In genomic region chr22:39800790-39801540, GRCh38 we compare ENCODE assay signal across 21 cellular contexts.
DNase-seq lines count a peak whose midpoint lies in the region; ATAC-seq, FAIRE-seq and TF ChIP-seq lines count a peak whose summit lies in the region.
"Had no signal": no experiment of that assay in that cellular context is flagged by ENCODE, and none has a peak within 500 bp of the region (broad histone marks: within the 10 kb centered on the region; RNA-seq: fewer than 3 reads in every experiment).

No MANE protein-coding gene starts in this region.

- no peak overlapping the region for H3K9ac ChIP-seq in K562 (ENCODE audit: insufficient read depth in 1 of 2, low read depth in 2 of 2, low read length in 2 of 2)

- H3K4me3 ChIP-seq in K562 (no peak overlapping the region), heart right ventricle (no peak overlapping the region)
- H3K4me3 ChIP-seq: colonic mucosa, uterus had no signal

- H3K36me3 ChIP-seq in K562 (ENCODE audit: control insufficient read depth, insufficient read depth, low read length) (no peaks in the 10 kb centered on the region), heart right ventricle (no peaks in the 10 kb centered on the region)
- H3K36me3 ChIP-seq: brain microvascular endothelial cell, colonic mucosa, uterus had no signal

- in situ Hi-C loops in K562 (cut with MboI): no loop called here

- POLR2A ChIA-PET in K562 (lab: Yijun Ruan, JAX): interaction anchor here (0.5 kb wide), 1 partner anchor 188 kb away, joined by 3 read pairs; no protein-coding TSS in a partner anchor

- no peak overlapping the region for H3K4me2 ChIP-seq in K562 (ENCODE audit: insufficient read depth, low read length)

- peak; percentile 65 for TF ChIP-seq EP300 in K562 (IDR thresholded peaks at IDR 0.05; ENCODE audit: low read length)

- no peak for TF ChIP-seq RAD21 in K562 (CRISPR knock-in tag; conservative IDR thresholded peaks at IDR 0.05 in 1 of 2, IDR thresholded peaks at IDR 0.05 in 1 of 2)

- BruUV-seq in K562 (replicated peaks; lab: Mats Ljungman, UMichigan): no TSS peak

- H2AFZ ChIP-seq in K562 (ENCODE audit: low read depth, low read length): peak overlapping the region; percentile 7; the same call in 1 of the 2 replicates

- peak; percentile 65 for FAIRE-seq in K562 (lab: Jason Lieb, UNC)
- FAIRE-seq: endothelial cell of umbilical vein had no signal

- no peak for TF ChIP-seq POLR2A in K562 (conservative IDR thresholded peaks at IDR 0.05)

- no peaks in the 10 kb centered on the region for H4K20me1 ChIP-seq in K562 (replicated peaks; ENCODE audit: control insufficient read depth, insufficient read depth, low read length)

- no peaks in the 10 kb centered on the region for H3K9me1 ChIP-seq in K562 (ENCODE audit: control insufficient read depth, insufficient read depth, low read length)

- 0% methylated on average over 2 of the region's 2 CpGs for WGBS in K562 (ENCODE audit: insufficient coverage, low coverage, missing lambda C conversion rate)
- WGBS in heart right ventricle, 2 donors: 27 to 33% methylated on average over 2 of the region's 2 CpGs

- CTCF ChIA-PET in K562 (lab: Yijun Ruan, JAX; ENCODE audit: low intra/inter-chr PET ratio): interaction anchor here (0.5 kb wide), 1 partner anchor 1368 kb away, joined by 3 read pairs; no protein-coding TSS in a partner anchor

- no peak overlapping the region for H3K27ac ChIP-seq in K562 (ENCODE audit: extremely low read depth, low read depth, low read length)
- no peak overlapping the region for H3K27ac ChIP-seq in heart right ventricle
- H3K27ac ChIP-seq: brain microvascular endothelial cell, colonic mucosa, uterus had no signal

- ATAC-seq in K562 (peak; percentile 43; the same call in 1 of the 3 replicates), heart right ventricle (no peak), GM18870 (IDR thresholded peaks at IDR 0.05; ENCODE audit: unreplicated experiment) (no peak), GM19452 (IDR thresholded peaks at IDR 0.05; ENCODE audit: unreplicated experiment) (no peak)
- ATAC-seq: activated naive CD8-positive, alpha-beta T cell treated with anti-CD3 and anti-CD28 coated beads, Interleukin-2, amount 50 U/mL, for 24 hours; natural killer cell treated with Interleukin-12 subunit alpha and Interleukin-12 subunit beta and Interleukin-15 and Interleukin-18, amount 100 ng/mL, for 72 hours; PC-3 had no signal

- peaks cover 0 to 12% of the 10 kb centered on the region in 2 experiments; a peak in 2 of 5 replicates for H3K4me1 ChIP-seq in K562 (replicated peaks in 1 of 2; ENCODE audit: control insufficient read depth in 2 of 2, insufficient read depth in 2 of 2, low read length in 2 of 2)
- no peaks in the 10 kb centered on the region for H3K4me1 ChIP-seq in heart right ventricle
- H3K4me1 ChIP-seq: colonic mucosa, uterus had no signal

- no peaks in the 10 kb centered on the region for H3K79me2 ChIP-seq in K562 (ENCODE audit: control insufficient read depth, insufficient read depth, low read length)

- TF ChIP-seq CTCF in K562 (IDR thresholded peaks at IDR 0.05 in 2 of 3, conservative IDR thresholded peaks at IDR 0.05 in 1 of 3; ENCODE audit: insufficient read depth in 2 of 3, low read depth in 1 of 3, low read length in 3 of 3): no peak
- no peak for TF ChIP-seq CTCF in heart right ventricle (IDR thresholded peaks at IDR 0.05)

- intact Hi-C loops in K562 (cut with micrococcal nuclease) (no loop called here), heart right ventricle (cut with DNase I) (loop anchor here in 1 of 10 donors (10.0 kb wide), 1 partner anchor 54 kb away; no protein-coding TSS in a partner anchor)

- H3K9me3 ChIP-seq in K562 (replicated peaks; ENCODE audit: control insufficient read depth, insufficient read depth, low read depth, low read length) (peaks cover 11% of the 10 kb centered on the region), heart right ventricle (peaks cover 0 to 34% (median 18%) of the 10 kb centered on the region in 11 donors)
- H3K9me3 ChIP-seq: colonic mucosa, uterus had no signal

- H3K27me3 ChIP-seq in K562 (ENCODE audit: control insufficient read depth in 2 of 2, insufficient read depth in 2 of 2, low read length in 2 of 2) (no peaks in the 10 kb centered on the region), heart right ventricle (peaks cover 0 to 50% (median 43%) of the 10 kb centered on the region in 7 donors)
- H3K27me3 ChIP-seq: colonic mucosa, uterus had no signal

- peak; percentile 78 for DNase-seq in DMS53 treated with DMSO at 0.1 percent for 48 hours (lab: John Stamatoyannopoulos, UW; ENCODE audit: unreplicated experiment)
- peak; percentile 90 for DNase-seq in NCI-H146 treated with DMSO at 0.1 percent for 48 hours (lab: John Stamatoyannopoulos, UW; ENCODE audit: unreplicated experiment)
- DNase-seq in NCI-H510A treated with DMSO at 0.1 percent for 48 hours (lab: John Stamatoyannopoulos, UW): peak; percentile 89
- DNase-seq in K562 (ENCODE audit: extremely low read depth in 1 of 4, low spot score in 3 of 4): peak; percentile 17 to 43 (median 28)
- no peak for DNase-seq in heart right ventricle
- DNase-seq in germinal center (ENCODE audit: low spot score): no peak
- DNase-seq: activated CD4-positive, CD25-positive, alpha-beta regulatory T cell treated with anti-CD3 and anti-CD28 coated beads, Interleukin-2, amount 50 U/mL, for 72 hours; activated naive CD8-positive, alpha-beta T cell treated with anti-CD3 and anti-CD28 coated beads, Interleukin-2, amount 50 U/mL, for 24 hours; brain microvascular endothelial cell; CD4-positive, CD25-positive, alpha-beta regulatory T cell; colonic mucosa; GF-D8; PC-3; SIG-M5; stimulated activated CD4-positive, alpha-beta T cell treated with anti-CD3 and anti-CD28 coated beads, Interleukin-4, amount 100 ng/mL, for 24 hours; substantia nigra; uterus had no signal

TF ChIP-seq in K562, 482 proteins besides CTCF, POLR2A, EP300 and RAD21 (continues in another document):
- TF ChIP-seq XRCC3 (IDR thresholded peaks at IDR 0.05) (no peak), SRSF7 (optimal IDR thresholded peaks at IDR 0.05; ENCODE audit: low read depth, low read length) (no peak), DDX20 (tag; IDR thresholded peaks at IDR 0.05; ENCODE audit: low read depth) (no peak), HES1 (IDR thresholded peaks at IDR 0.05; ENCODE audit: low read depth) (peak; percentile 46; the same call in 1 of the 2 replicates), TAF1 (IDR thresholded peaks at IDR 0.05; ENCODE audit: control insufficient read depth, extremely low read depth, insufficient read depth, low read length, severe bottlenecking) (no peak), SMC3 (conservative IDR thresholded peaks at IDR 0.05; ENCODE audit: insufficient read depth, low read depth, low read length) (no peak), HNRNPH1 (optimal IDR thresholded peaks at IDR 0.05; ENCODE audit: low read depth, low read length) (no peak), CREBBP (IDR thresholded peaks at IDR 0.05; ENCODE audit: low read depth, low read length) (no peak), CTCFL (IDR thresholded peaks at IDR 0.05; ENCODE audit: borderline replicate concordance, insufficient read depth, low read depth, low read length, poor library complexity, severe bottlenecking) (no peak), HDGF (IDR thresholded peaks at IDR 0.05) (no peak), ZNF197 (CRISPR knock-in tag; IDR thresholded peaks at IDR 0.05; ENCODE audit: low read depth) (no peak), ESRRA (IDR thresholded peaks at IDR 0.05; ENCODE audit: borderline replicate concordance, low read depth) (peak; percentile 82), CBX5 (IDR thresholded peaks at IDR 0.05; ENCODE audit: borderline replicate concordance, low read depth) (no peak), ELF1 (tag; IDR thresholded peaks at IDR 0.05) (0 out of 2 replicates have a peak, but pooled peaks have one; percentile 26), ZBTB17 (CRISPR knock-in tag; IDR thresholded peaks at IDR 0.05) (no peak), TAF9B (IDR thresholded peaks at IDR 0.05; ENCODE audit: partially characterized antibody) (no peak)

Comparison
In these comparisons a context has a peak if more than half of its experiments do, and no peak if none do; other contexts are left out.
1. DNase-seq: peak in DMS53 treated with DMSO at 0.1 percent for 48 hours (single experiment), NCI-H146 treated with DMSO at 0.1 percent for 48 hours (single experiment), NCI-H510A treated with DMSO at 0.1 percent for 48 hours (single experiment) and K562 (4 of 4); none in heart right ventricle (0 of 2) and germinal center (single experiment).